In genomic region chr3:63912768-63913588, GRCh38 we compare ENCODE assay signal across 8 cellular contexts. TPM values are rescaled to one million over a fixed set of nuclear protein-coding genes. Genes with fewer than 3 reads are reported as not detected.
DNase-seq lines count a peak whose midpoint lies in the region; ATAC-seq and TF ChIP-seq lines count a peak whose summit lies in the region.

No MANE protein-coding gene starts in this region.

- no peak overlapping the region for H3K27ac ChIP-seq in A673 (ENCODE audit: low read depth, low read length, poor library complexity, severe bottlenecking)

- H3K4me3 Mint-ChIP-seq in mesothelial cell of epicardium = peak overlapping the region; percentile 86

- POLR2A ChIA-PET in A673 (lab: Charles Lee; ENCODE audit: low non-redundant PET) = no interaction called here

- no peaks in the 10 kb centered on the region for H3K9me3 Mint-ChIP-seq in mesothelial cell of epicardium

- BruUV-seq in A673 (replicated peaks; lab: Mats Ljungman, UMichigan) = no TSS peak

- ATAC-seq in GM19372 (IDR thresholded peaks at IDR 0.05; ENCODE audit: low read depth, unreplicated experiment) = peak; percentile 25

- intact Hi-C loops in A673 (cut with micrococcal nuclease; ENCODE audit: unreplicated experiment) = no loop called here

- DNase-seq in A673 (ENCODE audit: low spot score) = no peak
- DNase-seq in HuH-7 (ENCODE audit: low spot score) = peak; percentile 38
- peak; percentile 53 for DNase-seq in activated CD4-positive, alpha-beta T cell treated with anti-CD3 and anti-CD28 coated beads, Interleukin-2, amount 50 U/mL, for 1 hour
- peak; percentile 36 for DNase-seq in effector CD4-positive, alpha-beta T cell
- DNase-seq in mesothelial cell of epicardium (ENCODE audit: low spot score in 2 of 2, unreplicated experiment in 2 of 2) = peak in 1 of 2 experiments; percentile 44
- peak; percentile 7 to 32 for DNase-seq in stimulated activated CD8-positive, alpha-beta memory T cell treated with anti-CD3 and anti-CD28 coated beads, Interleukin-2, amount 100 ng/mL, for 1 hour (ENCODE audit: low read depth in 2 of 2)
- DNase-seq in KG1 (lab: John Stamatoyannopoulos, UW) = no peak

- no peaks in the 10 kb centered on the region for H3K9me3 ChIP-seq in A673 (ENCODE audit: low read depth, low read length, poor library complexity, severe bottlenecking)

- TF ChIP-seq CTCF in A673 (conservative IDR thresholded peaks at IDR 0.05; ENCODE audit: low read depth, low read length) (no peak), mesothelial cell of epicardium (IDR thresholded peaks at IDR 0.05; ENCODE audit: unreplicated experiment) (no peak)

- CTCF ChIA-PET in A673 (lab: Charles Lee) = no interaction called here

- no peaks in the 10 kb centered on the region for H3K27me3 Mint-ChIP-seq in mesothelial cell of epicardium (ENCODE audit: low read depth)

- peak overlapping the region; percentile 96 for H3K27ac Mint-ChIP-seq in mesothelial cell of epicardium

- peaks cover 24% of the 10 kb centered on the region for H3K4me1 Mint-ChIP-seq in mesothelial cell of epicardium

- peaks cover 17% of the 10 kb centered on the region for H3K36me3 Mint-ChIP-seq in mesothelial cell of epicardium

- no peaks in the 10 kb centered on the region for H3K36me3 ChIP-seq in A673 (ENCODE audit: insufficient read depth, low read length, poor library complexity, severe bottlenecking)

- peak overlapping the region; percentile 64 for H3K4me3 ChIP-seq in A673 (ENCODE audit: low read depth, low read length, poor library complexity, severe bottlenecking)

- H3K27me3 ChIP-seq in A673 (replicated peaks; ENCODE audit: insufficient read depth, low read depth, low read length, poor library complexity) = no peaks in the 10 kb centered on the region

- H3K4me1 ChIP-seq in A673 (ENCODE audit: insufficient read depth, low read length, poor library complexity, severe bottlenecking) = no peaks in the 10 kb centered on the region

RNA-seq across cellular contexts. Expression of gene SCAANT1, which starts 0.8 kb away (rescaled TPM):
- total RNA-seq in A673 (2021) (not detected in 2 replicates), mesothelial cell of epicardium (not detected in 3 replicates)

RNA-seq across cellular contexts. Expression of gene ATXN7, which starts 49.3 kb away (rescaled TPM):
- total RNA-seq in A673 (2021) (11.3 and 13.8 TPM in 2 replicates), mesothelial cell of epicardium (28.2 to 29.4 TPM (median 28.7 TPM) in 3 replicates)

RNA-seq across cellular contexts. Expression of gene THOC7, which starts 49.4 kb away (rescaled TPM):
- 37.3 and 41.4 TPM in 2 replicates for total RNA-seq in A673 (2021)
- total RNA-seq in mesothelial cell of epicardium = 38.2 to 42.6 TPM (median 41.8 TPM) in 3 replicates

Comparison
In these comparisons a context has a peak if more than half of its experiments do, and no peak if none do; other contexts are left out.
1. DNase-seq: peak in HuH-7 (single experiment), activated CD4-positive, alpha-beta T cell treated with anti-CD3 and anti-CD28 coated beads, Interleukin-2, amount 50 U/mL, for 1 hour (single experiment), effector CD4-positive, alpha-beta T cell (single experiment) and stimulated activated CD8-positive, alpha-beta memory T cell treated with anti-CD3 and anti-CD28 coated beads, Interleukin-2, amount 100 ng/mL, for 1 hour (2 of 2); none in A673 (single experiment) and KG1 (single experiment).